Comparison of ENCODE assay signal across 17 cellular contexts in genomic region chr13:97436845-97437244, GRCh38. TPM values are rescaled to one million over a fixed set of nuclear protein-coding genes. Genes with fewer than 3 reads are reported as not detected.
DNase-seq lines count a peak whose midpoint lies in the region; ATAC-seq, FAIRE-seq and TF ChIP-seq lines count a peak whose summit lies in the region.
"Had no signal": no experiment of that assay in that cellular context is flagged by ENCODE, and none has a peak within 500 bp of the region (broad histone marks: within the 10 kb centered on the region; RNA-seq: fewer than 3 reads in every experiment).

No MANE protein-coding gene starts in this region.

- H2BK5ac ChIP-seq in mesendoderm (ENCODE audit: low read length), result no peak overlapping the region

- H3K4ac ChIP-seq in mesendoderm (ENCODE audit: low read depth, low read length), result no peak overlapping the region

- no peaks in the 10 kb centered on the region for H3K36me3 ChIP-seq in mammary epithelial cell (ENCODE audit: insufficient read depth, low read length)
- no peaks in the 10 kb centered on the region for H3K36me3 ChIP-seq in mesendoderm (ENCODE audit: control insufficient read depth, insufficient read depth, low read length)
- no peaks in the 10 kb centered on the region; the same call in 1 of the 2 replicates for H3K36me3 ChIP-seq in MG63
- H3K36me3 ChIP-seq: pancreas had no signal

- H3K36me3 Mint-ChIP-seq in activated T-cell treated with anti-CD3 and anti-CD28 coated beads, Interleukin-2, amount 50 U/mL, for 24 hours (ENCODE audit: low read depth), result peaks cover 18% of the 10 kb centered on the region

- no peaks in the 10 kb centered on the region for H4K20me1 ChIP-seq in mammary epithelial cell (ENCODE audit: insufficient read depth, low read length)

- no peaks in the 10 kb centered on the region for H3K27me3 Mint-ChIP-seq in activated T-cell treated with anti-CD3 and anti-CD28 coated beads, Interleukin-2, amount 50 U/mL, for 24 hours

- no peak overlapping the region for H2BK15ac ChIP-seq in mesendoderm (replicated peaks; ENCODE audit: low read depth)

- H3K4me3 ChIP-seq in GM12865 (ENCODE audit: low read depth, low read length) (peak overlapping the region; percentile 96), mammary epithelial cell (replicated peaks in 1 of 3; ENCODE audit: insufficient read depth in 1 of 3, low read depth in 2 of 3, low read length in 3 of 3) (peak overlapping the region in 1 of 3 experiments; percentile 11), mesendoderm (ENCODE audit: low read length) (no peak overlapping the region), MG63 (no peak overlapping the region)
- H3K4me3 ChIP-seq: lung had no signal

- H3K27ac ChIP-seq in mammary epithelial cell (ENCODE audit: insufficient read depth, low read depth, low read length) (no peak overlapping the region), mesendoderm (ENCODE audit: low read depth, low read length) (no peak overlapping the region)
- H3K27ac ChIP-seq: epithelial cell of prostate, pancreas had no signal

- CTCF ChIA-PET in mammary epithelial cell (lab: Charles Lee; ENCODE audit: low non-redundant PET), result no interaction called here

- H3K79me2 ChIP-seq in mammary epithelial cell (ENCODE audit: insufficient read depth, low read length) (peaks cover 64% of the 10 kb centered on the region), mesendoderm (ENCODE audit: control insufficient read depth, insufficient read depth, low read length) (peaks cover 34% of the 10 kb centered on the region)

- 71% methylated on average over 2 of the region's 2 CpGs for WGBS in mammary epithelial cell (ENCODE audit: low coverage, missing lambda C conversion rate)
- no CpG with 5 or more reads among the region's 2 CpGs for WGBS in mesendoderm (ENCODE audit: extremely low coverage, insufficient coverage, low lambda C conversion rate)

- TF ChIP-seq CTCF in GM12865 (IDR thresholded peaks at IDR 0.05; ENCODE audit: insufficient read depth, low read depth, low read length, missing control alignments) (no peak), mammary epithelial cell (conservative IDR thresholded peaks at IDR 0.05 in 1 of 2, IDR thresholded peaks at IDR 0.05 in 1 of 2; ENCODE audit: extremely low read depth in 1 of 2, insufficient read depth in 1 of 2, low read depth in 1 of 2, low read length in 2 of 2) (no peak)

- no peaks in the 10 kb centered on the region for H3K9me3 Mint-ChIP-seq in activated T-cell treated with anti-CD3 and anti-CD28 coated beads, Interleukin-2, amount 50 U/mL, for 24 hours

- no peak overlapping the region for H3K56ac ChIP-seq in mesendoderm (ENCODE audit: low read length)

- no peak overlapping the region for H4K5ac ChIP-seq in mesendoderm (ENCODE audit: low read length)

- ATAC-seq in HG03342 (IDR thresholded peaks at IDR 0.05; ENCODE audit: unreplicated experiment), result no peak
- ATAC-seq in HG03135 (IDR thresholded peaks at IDR 0.05; ENCODE audit: unreplicated experiment), result no peak
- ATAC-seq: pancreas had no signal

- in situ Hi-C loops in mammary epithelial cell (cut with MboI; ENCODE audit: low sequenced_read_pairs in 2 of 2), result no loop called here

- H3K9ac ChIP-seq in mammary epithelial cell (ENCODE audit: insufficient read depth, low read length), result no peak overlapping the region
- no peak overlapping the region for H3K9ac ChIP-seq in mesendoderm (ENCODE audit: low read length)

- intact Hi-C loops in mammary epithelial cell (cut with micrococcal nuclease), result loop anchor here (10.0 kb wide), 1 partner anchor 162 kb away; no protein-coding TSS in a partner anchor

- no peak overlapping the region for H2BK120ac ChIP-seq in mesendoderm (ENCODE audit: low read depth, low read length)

- H3K23ac ChIP-seq in mesendoderm (ENCODE audit: low read length), result no peak overlapping the region

- no peak for DNase-seq in GM12865 (ENCODE audit: low read depth)
- no peak for DNase-seq in mammary epithelial cell
- no peak for DNase-seq in mesendoderm
- DNase-seq in activated T-cell treated with anti-CD3 and anti-CD28 coated beads, Interleukin-2, amount 50 U/mL, for 24 hours, result no peak
- DNase-seq in MG63, result no peak
- DNase-seq: activated CD4-positive, alpha-beta T cell treated with anti-CD3 and anti-CD28 coated beads, Interleukin-2, amount 50 U/mL, for 4 hours; activated effector memory CD4-positive, alpha-beta T cell treated with anti-CD3 and anti-CD28 coated beads, Interleukin-2, amount 50 U/mL, for 16 hours; DMS53; hippocampal formation; pancreas; T-helper 9 cell had no signal

- H3K9me3 ChIP-seq in mammary epithelial cell (replicated peaks; ENCODE audit: insufficient read depth, low read length), result no peaks in the 10 kb centered on the region
- H3K9me3 ChIP-seq in MG63, result no peaks in the 10 kb centered on the region
- H3K9me3 ChIP-seq: pancreas had no signal

- peaks cover 34% of the 10 kb centered on the region for H3K4me1 Mint-ChIP-seq in activated T-cell treated with anti-CD3 and anti-CD28 coated beads, Interleukin-2, amount 50 U/mL, for 24 hours (ENCODE audit: low read depth)

- no peaks in the 10 kb centered on the region for H3K27me3 ChIP-seq in mammary epithelial cell (ENCODE audit: insufficient read depth, low read length)
- no peaks in the 10 kb centered on the region for H3K27me3 ChIP-seq in mesendoderm (ENCODE audit: insufficient read depth, low read length, poor library complexity)
- H3K27me3 ChIP-seq in MG63, result no peaks in the 10 kb centered on the region
- H3K27me3 ChIP-seq: pancreas had no signal

- H3K4me2 ChIP-seq in mammary epithelial cell (ENCODE audit: insufficient read depth, low read depth, low read length) (peak overlapping the region; percentile 95), mesendoderm (ENCODE audit: low read length) (peak overlapping the region; percentile 25)

- H3K4me3 Mint-ChIP-seq in activated T-cell treated with anti-CD3 and anti-CD28 coated beads, Interleukin-2, amount 50 U/mL, for 24 hours, result no peak overlapping the region

- H3K18ac ChIP-seq in mesendoderm (ENCODE audit: low read length), result no peak overlapping the region

- peak; percentile 3 for FAIRE-seq in A204.1 (lab: Jason Lieb, UNC)
- FAIRE-seq: bronchial epithelial cell, pancreas had no signal

- no TSS peak for BruUV-seq in mammary epithelial cell (replicated peaks; lab: Mats Ljungman, UMichigan)

- dilution Hi-C loops in mammary epithelial cell (cut with HindIII; ENCODE audit: low sequenced_read_pairs), result loop anchor here (10.0 kb wide), 1 partner anchor 222 kb away; no protein-coding TSS in a partner anchor

- H2AFZ ChIP-seq in mammary epithelial cell (ENCODE audit: low read depth, low read length), result no peak overlapping the region

- H2AK5ac ChIP-seq in mesendoderm (ENCODE audit: low read length), result no peak overlapping the region

- H3K4me1 ChIP-seq in mammary epithelial cell (ENCODE audit: insufficient read depth, low read length) (peaks cover 5% of the 10 kb centered on the region), mesendoderm (ENCODE audit: control insufficient read depth, low read depth, low read length) (peaks cover 3% of the 10 kb centered on the region)

- peaks cover 4% of the 10 kb centered on the region for H3K79me1 ChIP-seq in mesendoderm (ENCODE audit: low read length)

- no peak overlapping the region for H4K8ac ChIP-seq in mesendoderm (ENCODE audit: low read depth, low read length)

- H3K27ac Mint-ChIP-seq in activated T-cell treated with anti-CD3 and anti-CD28 coated beads, Interleukin-2, amount 50 U/mL, for 24 hours, result no peak overlapping the region

RNA-seq across cellular contexts. Expression of gene RAP2A, which starts 2.9 kb away (rescaled TPM):
- total RNA-seq in mammary epithelial cell, result 10 to 100 TPM; 34.3 to 44.5 TPM
- polyA plus RNA-seq in mammary epithelial cell, result 14.0 TPM
- polyA minus RNA-seq in mammary epithelial cell, result 19.8 TPM
- 33.8 TPM for polyA plus RNA-seq in mesendoderm (2013, experiment 1 of 2)
- 34.7 TPM for polyA plus RNA-seq in mesendoderm (2013, experiment 2 of 2)
- total RNA-seq in MG63 (2014; rRNA removed; shearing (Covaris generic); ENCODE audit: low replicate concordance), result 17.4 and 21.3 TPM in 2 replicates
